Comparison of ENCODE assay signal across 18 cellular contexts in the genomic region with DNA sequence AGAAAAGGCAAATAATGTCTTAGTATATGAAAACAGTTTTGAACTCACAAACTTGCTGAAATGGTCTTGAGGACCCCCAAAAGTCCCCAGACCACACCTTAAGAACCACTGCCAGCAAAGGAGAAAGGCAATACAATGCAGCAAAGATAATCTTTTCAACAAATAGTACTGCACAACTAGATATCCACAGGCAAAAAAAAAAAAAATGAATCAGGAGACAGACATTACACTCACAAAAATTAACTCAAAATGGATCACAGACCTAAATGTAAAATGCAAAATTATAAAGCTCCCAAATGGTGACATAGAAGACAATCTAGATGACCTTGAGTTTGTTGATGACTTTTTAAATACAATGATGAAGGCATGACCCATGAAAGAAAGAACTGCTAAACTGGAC. TPM values are rescaled to one million over a fixed set of nuclear protein-coding genes. Genes with fewer than 3 reads are reported as not detected.
DNase-seq lines count a peak whose midpoint lies in the region; ATAC-seq and TF ChIP-seq lines count a peak whose summit lies in the region.
"Had no signal": no experiment of that assay in that cellular context is flagged by ENCODE, and none has a peak within 500 bp of the region (broad histone marks: within the 10 kb centered on the region; RNA-seq: fewer than 3 reads in every experiment).

No MANE protein-coding gene starts in this region.

- H3K23ac ChIP-seq in mesenchymal stem cell (ENCODE audit: low read length in 2 of 2) = no peak overlapping the region

- no peaks in the 10 kb centered on the region for H3K27me3 ChIP-seq in CD8-positive, alpha-beta T cell (ENCODE audit: insufficient read depth, low read length)
- no peaks in the 10 kb centered on the region for H3K27me3 ChIP-seq in mesenchymal stem cell (ENCODE audit: control insufficient read depth in 1 of 2, insufficient read depth in 1 of 2, low read length in 2 of 2)
- H3K27me3 ChIP-seq: Peyer's patch had no signal

- H3K36me3 Mint-ChIP-seq in CD14-positive monocyte = peaks cover 20 to 31% of the 10 kb centered on the region in 2 donors
- peaks cover 17% of the 10 kb centered on the region for H3K36me3 Mint-ChIP-seq in CD8-positive, alpha-beta T cell
- H3K36me3 Mint-ChIP-seq in activated T-helper 17 cell treated with anti-CD3 and anti-CD28 coated beads, Interleukin-2, amount 50 U/mL, for 72 hours (ENCODE audit: low read depth) = peaks cover 77% of the 10 kb centered on the region

- H2AFZ ChIP-seq in mesenchymal stem cell (ENCODE audit: low read depth, low read length) = no peak overlapping the region

- POLR2A ChIA-PET in CD8-positive, alpha-beta T cell (lab: Charles Lee) = interaction anchor here (0.5 kb wide), 1 partner anchor 37 kb away, joined by 6 read pairs; no protein-coding TSS in a partner anchor

- CTCF ChIA-PET in CD8-positive, alpha-beta T cell (lab: Charles Lee) = no interaction called here

- no peak overlapping the region for H2BK12ac ChIP-seq in mesenchymal stem cell (ENCODE audit: low read length in 2 of 2)

- no peak overlapping the region for H3K4me2 ChIP-seq in mesenchymal stem cell (ENCODE audit: low read length, poor library complexity, severe bottlenecking)
- H3K4me2 ChIP-seq: SK-N-SH had no signal

- no peak overlapping the region for H4K8ac ChIP-seq in mesenchymal stem cell (ENCODE audit: low read length)

- no peak overlapping the region for H2BK15ac ChIP-seq in mesenchymal stem cell (ENCODE audit: low read depth, poor library complexity, severe bottlenecking)

- no peak overlapping the region for H3K4ac ChIP-seq in mesenchymal stem cell (ENCODE audit: low read depth in 1 of 2, low read length in 2 of 2)

- no peak overlapping the region for H2BK120ac ChIP-seq in mesenchymal stem cell (ENCODE audit: low read depth, low read length)

- no peak overlapping the region for H3K27ac ChIP-seq in CD8-positive, alpha-beta T cell (ENCODE audit: low read depth, low read length)
- H3K27ac ChIP-seq in mesenchymal stem cell (ENCODE audit: low read length, poor library complexity, severe bottlenecking) = no peak overlapping the region
- H3K27ac ChIP-seq: lower lobe of right lung, Peyer's patch had no signal

- H3K4me1 Mint-ChIP-seq in CD14-positive monocyte = peaks cover 88% of the 10 kb centered on the region
- peaks cover 88% of the 10 kb centered on the region for H3K4me1 Mint-ChIP-seq in CD8-positive, alpha-beta T cell (ENCODE audit: low read depth)
- peaks cover 58% of the 10 kb centered on the region for H3K4me1 Mint-ChIP-seq in activated T-helper 17 cell treated with anti-CD3 and anti-CD28 coated beads, Interleukin-2, amount 50 U/mL, for 72 hours

- intact Hi-C loops in CD14-positive monocyte (cut with micrococcal nuclease) = no loop called here
- intact Hi-C loops in CD8-positive, alpha-beta T cell (cut with DNase I, micrococcal nuclease) = loop anchor here in 1 of 2 experiments (10.0 kb wide), 1 partner anchor 974 kb away; a partner anchor contains a TSS

- H2BK5ac ChIP-seq in mesenchymal stem cell (ENCODE audit: low read depth, low read length, poor library complexity, severe bottlenecking) = no peak overlapping the region

- H3K27me3 Mint-ChIP-seq in CD14-positive monocyte (ENCODE audit: low read depth in 3 of 3) = no peaks in the 10 kb centered on the region
- no peaks in the 10 kb centered on the region for H3K27me3 Mint-ChIP-seq in CD8-positive, alpha-beta T cell (ENCODE audit: low read depth)
- no peaks in the 10 kb centered on the region for H3K27me3 Mint-ChIP-seq in activated T-helper 17 cell treated with anti-CD3 and anti-CD28 coated beads, Interleukin-2, amount 50 U/mL, for 72 hours

- H3K4me1 ChIP-seq in CD8-positive, alpha-beta T cell (ENCODE audit: insufficient read depth, low read length) = peaks cover 69% of the 10 kb centered on the region
- peaks cover 4% of the 10 kb centered on the region for H3K4me1 ChIP-seq in mesenchymal stem cell (ENCODE audit: control insufficient read depth, insufficient read depth, low read depth, low read length)

- H3K36me3 ChIP-seq in CD8-positive, alpha-beta T cell (ENCODE audit: insufficient read depth, low read length) = no peaks in the 10 kb centered on the region
- no peaks in the 10 kb centered on the region for H3K36me3 ChIP-seq in mesenchymal stem cell (ENCODE audit: control insufficient read depth in 1 of 2, insufficient read depth in 2 of 2, low read depth in 1 of 2, low read length in 2 of 2)
- H3K36me3 ChIP-seq: lower lobe of right lung, Peyer's patch had no signal

- H2AK5ac ChIP-seq in mesenchymal stem cell (ENCODE audit: low read length, severe bottlenecking) = no peak overlapping the region

- no peak for TF ChIP-seq CTCF in CD14-positive monocyte (IDR thresholded peaks at IDR 0.05)
- no peak for TF ChIP-seq CTCF in CD8-positive, alpha-beta T cell (IDR thresholded peaks at IDR 0.05)

- H3K9me3 ChIP-seq in CD8-positive, alpha-beta T cell (ENCODE audit: low read length) = no peaks in the 10 kb centered on the region
- H3K9me3 ChIP-seq in mesenchymal stem cell (ENCODE audit: control insufficient read depth, low read length) = no peaks in the 10 kb centered on the region
- H3K9me3 ChIP-seq: lower lobe of right lung, Peyer's patch, SK-N-SH had no signal

- DNase-seq in CD14-positive monocyte (ENCODE audit: low spot score) = no peak
- DNase-seq in CD8-positive, alpha-beta T cell = no peak
- no peak for DNase-seq in mesenchymal stem cell
- no peak for DNase-seq in stimulated activated CD4-positive, alpha-beta T cell treated with anti-CD3 and anti-CD28 coated beads, Interleukin-1b, Interleukin-23, amount 100 ng/mL, for 48 hours
- no peak for DNase-seq in mesenteric fat pad (ENCODE audit: low spot score)
- DNase-seq: activated CD4-positive, alpha-beta T cell treated with anti-CD3 and anti-CD28 coated beads for 48 hours; AML-193; lower lobe of right lung; NCI-H1436 treated with DMSO at 0.1 percent for 48 hours; NCI-H2171 treated with DMSO at 0.1 percent for 48 hours; NCI-H82; Peyer's patch; posterior cingulate gyrus; SK-N-SH; stimulated activated CD4-positive, alpha-beta T cell treated with anti-CD3 and anti-CD28 coated beads, Interleukin-4, amount 100 ng/mL, for 24 hours had no signal

- no peak overlapping the region for H3K14ac ChIP-seq in mesenchymal stem cell (ENCODE audit: low read length in 2 of 2)

- ATAC-seq in CD8-positive, alpha-beta T cell = no peak
- no peak for ATAC-seq in activated T-helper 17 cell treated with anti-CD3 and anti-CD28 coated beads, Interleukin-2, amount 50 U/mL, for 72 hours (replicated peaks)
- ATAC-seq in HG03196 (IDR thresholded peaks at IDR 0.05; ENCODE audit: unreplicated experiment) = no peak
- ATAC-seq in GM19395 (IDR thresholded peaks at IDR 0.05; ENCODE audit: unreplicated experiment) = no peak
- ATAC-seq: lower lobe of right lung had no signal

- H3K4me3 Mint-ChIP-seq in CD14-positive monocyte = peak overlapping the region in 1 of 2 donors; percentile 36
- peak overlapping the region; percentile 20 for H3K4me3 Mint-ChIP-seq in CD8-positive, alpha-beta T cell
- peak overlapping the region; percentile 95 for H3K4me3 Mint-ChIP-seq in activated T-helper 17 cell treated with anti-CD3 and anti-CD28 coated beads, Interleukin-2, amount 50 U/mL, for 72 hours

- peak overlapping the region in 5 of 7 donors; percentile 25 to 77 (median 64) for H3K27ac Mint-ChIP-seq in CD14-positive monocyte
- H3K27ac Mint-ChIP-seq in CD8-positive, alpha-beta T cell = no peak overlapping the region
- peak overlapping the region; percentile 49 for H3K27ac Mint-ChIP-seq in activated T-helper 17 cell treated with anti-CD3 and anti-CD28 coated beads, Interleukin-2, amount 50 U/mL, for 72 hours

- H3K9ac ChIP-seq in mesenchymal stem cell (ENCODE audit: low read length) = peak overlapping the region; percentile 18
- H3K9ac ChIP-seq: SK-N-SH had no signal

- no peaks in the 10 kb centered on the region for H3K79me1 ChIP-seq in mesenchymal stem cell (replicated peaks; ENCODE audit: low read length, poor library complexity, severe bottlenecking)

- no peak overlapping the region for H3K4me3 ChIP-seq in CD8-positive, alpha-beta T cell (ENCODE audit: low read depth, low read length)
- H3K4me3 ChIP-seq in mesenchymal stem cell (ENCODE audit: insufficient read depth in 1 of 2, low read depth in 1 of 2, low read length in 2 of 2) = no peak overlapping the region
- H3K4me3 ChIP-seq: lower lobe of right lung, Peyer's patch had no signal

- H4K91ac ChIP-seq in mesenchymal stem cell (ENCODE audit: low read length) = no peak overlapping the region

- H3K18ac ChIP-seq in mesenchymal stem cell (ENCODE audit: low read depth in 1 of 2, low read length in 2 of 2) = no peak overlapping the region

- peaks cover 0 to 3% (median 0%) of the 10 kb centered on the region in 7 donors for H3K9me3 Mint-ChIP-seq in CD14-positive monocyte
- H3K9me3 Mint-ChIP-seq in CD8-positive, alpha-beta T cell = no peaks in the 10 kb centered on the region
- peaks cover 3% of the 10 kb centered on the region for H3K9me3 Mint-ChIP-seq in activated T-helper 17 cell treated with anti-CD3 and anti-CD28 coated beads, Interleukin-2, amount 50 U/mL, for 72 hours

RNA-seq across cellular contexts. Expression of a gene that starts 8.3 kb away (rescaled TPM):
- polyA plus RNA-seq in CD14-positive monocyte = 10 to 100 TPM; 62.4 to 81.0 TPM
- 10 to 100 TPM; 79.8 to 80.0 TPM for total RNA-seq in CD8-positive, alpha-beta T cell
- 100 to 1,000 TPM in 1 of 2 donors, 10 to 100 TPM in 1; 87.9 to 134 TPM for total RNA-seq in activated T-helper 17 cell treated with anti-CD3 and anti-CD28 coated beads, Interleukin-2, amount 50 U/mL, for 72 hours
- 136 TPM for polyA plus RNA-seq in mesenchymal stem cell (2013, experiment 1 of 2)
- 139 TPM for polyA plus RNA-seq in mesenchymal stem cell (2013, experiment 2 of 2)
- 366 TPM for total RNA-seq in mesenteric fat pad
